ENCODE assay signal across 23 cellular contexts in genomic region chr16:26981266-26981938, GRCh38.
DNase-seq lines count a peak whose midpoint lies in the region; ATAC-seq and TF ChIP-seq lines count a peak whose summit lies in the region.
"Had no signal": no experiment of that assay in that cellular context is flagged by ENCODE, and none has a peak within 500 bp of the region (broad histone marks: within the 10 kb centered on the region; RNA-seq: fewer than 3 reads in every experiment).

No MANE protein-coding gene starts in this region.

- no peaks in the 10 kb centered on the region for H3K9me3 ChIP-seq in lower lobe of right lung
- H3K9me3 ChIP-seq: sigmoid colon had no signal

- peak; percentile 90 for DNase-seq in ELR (ENCODE audit: low read depth)
- peak; percentile 14 for DNase-seq in NCI-H1105 (lab: John Stamatoyannopoulos, UW)
- DNase-seq in choroid plexus epithelial cell (ENCODE audit: low read depth), result peak; percentile 87
- DNase-seq in non-pigmented ciliary epithelial cell (ENCODE audit: low read depth), result peak; percentile 85
- no peak for DNase-seq in NCI-H146 (lab: John Stamatoyannopoulos, UW)
- no peak for DNase-seq in DMS 273 treated with DMSO at 0.1 percent for 48 hours (lab: John Stamatoyannopoulos, UW)
- no peak for DNase-seq in activated naive CD4-positive, alpha-beta T cell treated with anti-CD3 and anti-CD28 coated beads for 36 hours
- DNase-seq in lower lobe of right lung, result no peak
- DNase-seq: activated CD4-positive, alpha-beta T cell treated with anti-CD3 and anti-CD28 coated beads for 4 hours; C1 segment of cervical spinal cord; endodermal cell; GDM1; mesendoderm; MM.1S; naive thymus-derived CD8-positive, alpha-beta T cell; NCI-H187 treated with DMSO at 0.1 percent for 48 hours; NCI-H510A treated with DMSO at 0.1 percent for 48 hours; sigmoid colon; stimulated activated CD4-positive, alpha-beta T cell treated with anti-CD3 and anti-CD28 coated beads, Interleukin-1b, Interleukin-23, amount 100 ng/mL, for 48 hours; SW 1271 had no signal

- no peak overlapping the region for H3K27ac ChIP-seq in lower lobe of right lung
- H3K27ac ChIP-seq: parathyroid adenoma, sigmoid colon had no signal

- H3K4me3 ChIP-seq in choroid plexus epithelial cell (ENCODE audit: low read depth, low read length) (no peak overlapping the region), lower lobe of right lung (no peak overlapping the region)
- H3K4me3 ChIP-seq: sigmoid colon had no signal

- no peak for ATAC-seq in lower lobe of right lung
- ATAC-seq: naive thymus-derived CD8-positive, alpha-beta T cell had no signal

- no peaks in the 10 kb centered on the region for H3K9me3 Mint-ChIP-seq in activated naive CD4-positive, alpha-beta T cell treated with anti-CD3 and anti-CD28 coated beads for 36 hours
- H3K9me3 Mint-ChIP-seq: activated T-helper 2 cell treated with anti-CD3 and anti-CD28 coated beads, Interferon-gamma antibody, Interleukin-2, Interleukin-4, amounts not matched to agents 10 μg/mL and 5 μg/mL and 100 μg/mL, durations not matched to agents 14 hours and 24 hours and 36 hours; naive thymus-derived CD8-positive, alpha-beta T cell; type B pancreatic cell had no signal

- no peak overlapping the region for H3K4me3 Mint-ChIP-seq in activated naive CD4-positive, alpha-beta T cell treated with anti-CD3 and anti-CD28 coated beads for 36 hours
- H3K4me3 Mint-ChIP-seq: endodermal cell; naive thymus-derived CD8-positive, alpha-beta T cell; type B pancreatic cell had no signal

- intact Hi-C loops in activated naive CD4-positive, alpha-beta T cell treated with anti-CD3 and anti-CD28 coated beads for 36 hours (cut with micrococcal nuclease), result no loop called here
- intact Hi-C loops in lower lobe of right lung (cut with DNase I), result no loop called here

- CTCF ChIA-PET in activated naive CD4-positive, alpha-beta T cell treated with anti-CD3 and anti-CD28 coated beads for 36 hours (lab: Charles Lee), result interaction anchor here (0.9 kb wide), 1 partner anchor 10 kb away, joined by 3 read pairs; no protein-coding TSS in a partner anchor

- no peaks in the 10 kb centered on the region for H3K27me3 ChIP-seq in lower lobe of right lung (ENCODE audit: low read depth)
- H3K27me3 ChIP-seq: sigmoid colon had no signal

- no peaks in the 10 kb centered on the region for H3K4me1 ChIP-seq in lower lobe of right lung
- H3K4me1 ChIP-seq: parathyroid adenoma, sigmoid colon had no signal

- H3K36me3 ChIP-seq in lower lobe of right lung, result no peaks in the 10 kb centered on the region
- H3K36me3 ChIP-seq: sigmoid colon had no signal

- no peaks in the 10 kb centered on the region for H3K36me3 Mint-ChIP-seq in activated naive CD4-positive, alpha-beta T cell treated with anti-CD3 and anti-CD28 coated beads for 36 hours (ENCODE audit: low read depth)
- H3K36me3 Mint-ChIP-seq: naive thymus-derived CD8-positive, alpha-beta T cell; type B pancreatic cell had no signal

- H3K4me1 Mint-ChIP-seq in activated naive CD4-positive, alpha-beta T cell treated with anti-CD3 and anti-CD28 coated beads for 36 hours (ENCODE audit: low read depth), result no peaks in the 10 kb centered on the region

- no peak for TF ChIP-seq CTCF in choroid plexus epithelial cell (conservative IDR thresholded peaks at IDR 0.05; ENCODE audit: low read depth, low read length)
- no peak for TF ChIP-seq CTCF in lower lobe of right lung (IDR thresholded peaks at IDR 0.05)

- peaks cover 1% of the 10 kb centered on the region for H3K27me3 Mint-ChIP-seq in activated naive CD4-positive, alpha-beta T cell treated with anti-CD3 and anti-CD28 coated beads for 36 hours (ENCODE audit: low read depth)

- H3K27ac Mint-ChIP-seq in activated naive CD4-positive, alpha-beta T cell treated with anti-CD3 and anti-CD28 coated beads for 36 hours, result no peak overlapping the region
- H3K27ac Mint-ChIP-seq: activated T-helper 2 cell treated with anti-CD3 and anti-CD28 coated beads, Interferon-gamma antibody, Interleukin-2, Interleukin-4, amounts not matched to agents 10 μg/mL and 5 μg/mL and 100 μg/mL, durations not matched to agents 14 hours and 24 hours and 36 hours; endodermal cell; naive thymus-derived CD8-positive, alpha-beta T cell; type B pancreatic cell had no signal

Comparison
In these comparisons a context has a peak if more than half of its experiments do, and no peak if none do; other contexts are left out.
1. DNase-seq: peak in ELR (single experiment), NCI-H1105 (single experiment), choroid plexus epithelial cell (single experiment) and non-pigmented ciliary epithelial cell (single experiment); none in NCI-H146 (single experiment), DMS 273 treated with DMSO at 0.1 percent for 48 hours (single experiment), activated naive CD4-positive, alpha-beta T cell treated with anti-CD3 and anti-CD28 coated beads for 36 hours (single experiment) and lower lobe of right lung (single experiment).